8 cellular contexts compared by ENCODE assay signal in the genomic region with DNA sequence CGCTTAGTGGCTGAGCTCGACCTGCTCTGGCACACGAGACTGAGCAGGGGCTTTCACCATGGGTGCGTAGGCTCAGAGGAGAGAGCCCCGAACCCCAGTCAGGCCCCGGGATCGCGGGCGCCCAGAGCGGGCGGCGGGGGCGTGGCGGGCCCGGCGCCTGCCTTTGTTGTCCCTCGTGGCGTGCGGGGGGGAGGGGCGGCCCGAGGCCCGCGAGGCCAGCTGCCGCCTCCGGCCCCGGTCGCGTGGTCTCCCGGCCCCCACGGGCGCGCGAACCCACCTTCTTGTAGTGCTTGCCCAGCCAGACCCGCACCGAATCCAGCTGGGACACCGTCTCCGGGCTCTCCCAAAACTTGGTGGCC. TPM values are rescaled to one million over a fixed set of nuclear protein-coding genes. Genes with fewer than 3 reads are reported as not detected.
A peak's percentile ranks its signal among the peaks of the same experiment; 100 is the strongest.
DNase-seq lines count a peak whose midpoint lies in the region; ATAC-seq lines count a peak whose summit lies in the region.

No MANE protein-coding gene starts in this region.

- H2BK120ac ChIP-seq in mesendoderm (ENCODE audit: low read depth, low read length): peak overlapping the region; percentile 51

- H3K27ac ChIP-seq in CD8-positive, alpha-beta memory T cell (ENCODE audit: low read depth, low read length): peak overlapping the region; percentile 90
- H3K27ac ChIP-seq in HUES64 (ENCODE audit: low read depth, low read length) (peak overlapping the region; percentile 98), mesendoderm (ENCODE audit: low read depth, low read length) (peak overlapping the region; percentile 90)

- H2AK5ac ChIP-seq in mesendoderm (ENCODE audit: low read length): no peak overlapping the region

- DNase-seq in CD8-positive, alpha-beta memory T cell: peak; percentile 59 to 74 (median 66)
- DNase-seq in activated CD4-positive, alpha-beta T cell treated with anti-CD3 and anti-CD28 coated beads for 48 hours: peak; percentile 76
- DNase-seq in ecto neural progenitor cell (ENCODE audit: low spot score) (peak; percentile 80), mesendoderm (peak; percentile 65), NCI-H1105 treated with DMSO at 0.1 percent for 48 hours (lab: John Stamatoyannopoulos, UW) (no peak)
- peak; percentile 44 for DNase-seq in stimulated activated CD8-positive, alpha-beta memory T cell treated with anti-CD3 and anti-CD28 coated beads, Interleukin-15, amount 100 ng/mL, for 24 hours (ENCODE audit: low read depth)

- H3K4me3 Mint-ChIP-seq in CD8-positive, alpha-beta memory T cell: peak overlapping the region; percentile 91 to 97 (median 95)

- no peak overlapping the region for H4K8ac ChIP-seq in mesendoderm (ENCODE audit: low read depth, low read length)

- peaks cover 0 to 12% (median 0%) of the 10 kb centered on the region in 3 donors for H3K36me3 Mint-ChIP-seq in CD8-positive, alpha-beta memory T cell

- H3K56ac ChIP-seq in mesendoderm (ENCODE audit: low read length): peak overlapping the region; percentile 91

- peak overlapping the region; percentile 99 for H3K9ac ChIP-seq in HUES64 (ENCODE audit: low read depth, low read length)
- peak overlapping the region; percentile 83 for H3K9ac ChIP-seq in mesendoderm (ENCODE audit: low read length)

- H3K27me3 ChIP-seq in CD8-positive, alpha-beta memory T cell (ENCODE audit: insufficient read depth, low read length, poor library complexity, severe bottlenecking): no peaks in the 10 kb centered on the region
- no peaks in the 10 kb centered on the region for H3K27me3 ChIP-seq in HUES64 (ENCODE audit: insufficient read depth, low read length)
- H3K27me3 ChIP-seq in mesendoderm (ENCODE audit: insufficient read depth, low read length, poor library complexity): no peaks in the 10 kb centered on the region

- under 1% methylated on average over 37 of the region's 37 CpGs for WGBS in HUES64
- WGBS in mesendoderm (ENCODE audit: extremely low coverage, insufficient coverage, low lambda C conversion rate): no CpG with 5 or more reads among the region's 37 CpGs

- peak overlapping the region; percentile 12 for H3K4me2 ChIP-seq in mesendoderm (ENCODE audit: low read length)

- H2BK5ac ChIP-seq in mesendoderm (ENCODE audit: low read length): peak overlapping the region; percentile 51

- no peak overlapping the region for H2BK15ac ChIP-seq in mesendoderm (replicated peaks; ENCODE audit: low read depth)

- H3K9me3 Mint-ChIP-seq in CD8-positive, alpha-beta memory T cell: no peaks in the 10 kb centered on the region

- no peaks in the 10 kb centered on the region for H3K27me3 Mint-ChIP-seq in CD8-positive, alpha-beta memory T cell

- peaks cover 37% of the 10 kb centered on the region for H3K4me1 ChIP-seq in CD8-positive, alpha-beta memory T cell (ENCODE audit: insufficient read depth, low read length)
- H3K4me1 ChIP-seq in HUES64 (ENCODE audit: insufficient read depth, low read length): peaks cover 14% of the 10 kb centered on the region
- H3K4me1 ChIP-seq in mesendoderm (ENCODE audit: control insufficient read depth, low read depth, low read length): no peaks in the 10 kb centered on the region

- H3K4me3 ChIP-seq in CD8-positive, alpha-beta memory T cell (ENCODE audit: low read length): peak overlapping the region; percentile 64
- H3K4me3 ChIP-seq in HUES64 (ENCODE audit: low read length): peak overlapping the region; percentile 72
- peak overlapping the region; percentile 66 for H3K4me3 ChIP-seq in mesendoderm (ENCODE audit: low read length)

- peak overlapping the region; percentile 98 for H3K4ac ChIP-seq in mesendoderm (ENCODE audit: low read depth, low read length)

- peak overlapping the region; percentile 97 for H3K18ac ChIP-seq in mesendoderm (ENCODE audit: low read length)

- H3K79me1 ChIP-seq in mesendoderm (ENCODE audit: low read length): no peaks in the 10 kb centered on the region

- peak; percentile 25 for ATAC-seq in GM21367 (IDR thresholded peaks at IDR 0.05; ENCODE audit: unreplicated experiment)

- no peaks in the 10 kb centered on the region for H3K36me3 ChIP-seq in CD8-positive, alpha-beta memory T cell (ENCODE audit: insufficient read depth, low read length)
- H3K36me3 ChIP-seq in HUES64 (ENCODE audit: insufficient read depth, low read length): peaks cover 16% of the 10 kb centered on the region; the same call in 1 of the 2 replicates
- H3K36me3 ChIP-seq in mesendoderm (ENCODE audit: control insufficient read depth, insufficient read depth, low read length): no peaks in the 10 kb centered on the region

- POLR2A ChIA-PET in CD8-positive, alpha-beta memory T cell (lab: Charles Lee): interaction anchor here (0.7 to 1.4 kb wide), 4 partner anchors 44 to 401 kb away, joined by 3 to 5 read pairs (median 4); a partner anchor contains a TSS

- CTCF ChIA-PET in CD8-positive, alpha-beta memory T cell (lab: Charles Lee): interaction anchor here (1.1 kb wide), 1 partner anchor 265 kb away, joined by 3 read pairs; no protein-coding TSS in a partner anchor

- H3K79me2 ChIP-seq in mesendoderm (ENCODE audit: control insufficient read depth, insufficient read depth, low read length): peaks cover 48% of the 10 kb centered on the region

- H3K23ac ChIP-seq in mesendoderm (ENCODE audit: low read length): peak overlapping the region; percentile 50

- H3K9me3 ChIP-seq in CD8-positive, alpha-beta memory T cell (ENCODE audit: low read length): no peaks in the 10 kb centered on the region
- H3K9me3 ChIP-seq in HUES64 (ENCODE audit: insufficient read depth, low read depth, low read length): no peaks in the 10 kb centered on the region

- H4K5ac ChIP-seq in mesendoderm (ENCODE audit: low read length): no peak overlapping the region

- peaks cover 26 to 37% (median 32%) of the 10 kb centered on the region in 3 donors for H3K4me1 Mint-ChIP-seq in CD8-positive, alpha-beta memory T cell

- peak overlapping the region; percentile 86 to 96 (median 93) for H3K27ac Mint-ChIP-seq in CD8-positive, alpha-beta memory T cell

RNA-seq across cellular contexts. Expression of a gene that starts 0.4 kb away (rescaled TPM):
- 100 to 1,000 TPM; 100 to 107 TPM for total RNA-seq in CD8-positive, alpha-beta memory T cell
- 54.6 TPM for polyA plus RNA-seq in CD8-positive, alpha-beta memory T cell
- 135 TPM for polyA plus RNA-seq in HUES64 (2013, experiment 1 of 2)
- polyA plus RNA-seq in HUES64 (2013, experiment 2 of 2): 147 TPM
- 131 TPM for polyA plus RNA-seq in mesendoderm (2013, experiment 1 of 2)
- polyA plus RNA-seq in mesendoderm (2013, experiment 2 of 2): 133 TPM

RNA-seq across cellular contexts. Expression of a gene that starts 21.6 kb away (rescaled TPM):
- 100 to 1,000 TPM; 117 TPM for total RNA-seq in CD8-positive, alpha-beta memory T cell
- 48.3 TPM for polyA plus RNA-seq in CD8-positive, alpha-beta memory T cell
- polyA plus RNA-seq in HUES64 (2013, experiment 1 of 2): 67.6 TPM
- polyA plus RNA-seq in HUES64 (2013, experiment 2 of 2): 66.3 TPM
- 54.3 TPM for polyA plus RNA-seq in mesendoderm (2013, experiment 1 of 2)
- polyA plus RNA-seq in mesendoderm (2013, experiment 2 of 2): 54.2 TPM
